Comparison of ENCODE assay signal across 1 cellular context in the genomic region with DNA sequence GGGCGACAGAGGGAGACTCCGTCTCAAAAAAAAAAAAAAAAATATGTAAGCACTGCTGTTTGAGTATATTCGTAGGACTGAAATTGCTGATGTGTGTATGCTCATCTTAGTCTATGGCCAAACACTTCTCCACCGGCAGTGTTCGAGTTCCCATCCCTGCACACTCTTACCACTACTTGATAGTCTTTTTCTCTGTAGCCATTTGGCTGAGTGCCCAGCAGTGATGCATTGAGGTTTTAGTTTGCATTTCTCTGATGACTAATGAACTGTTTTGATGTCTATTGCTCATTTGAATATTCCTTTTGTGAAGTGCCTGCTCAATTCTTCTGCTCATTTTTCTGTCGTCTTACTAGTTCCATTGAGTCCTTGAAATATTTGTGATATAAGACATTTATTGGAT.
TF ChIP-seq lines count a peak whose summit lies in the region.

No MANE protein-coding gene starts in this region.

TF ChIP-seq in GM12878, 131 proteins besides CTCF, POLR2A, EP300 and RAD21:
- TF ChIP-seq YBX1 (IDR thresholded peaks at IDR 0.05) (no peak), POLR2AphosphoS5 (IDR thresholded peaks at IDR 0.05; ENCODE audit: low read length) (0 out of 2 replicates have a peak, but pooled peaks have one; percentile 32), KLF5 (IDR thresholded peaks at IDR 0.05; ENCODE audit: partially characterized antibody) (no peak), POU2F2 (IDR thresholded peaks at IDR 0.05; ENCODE audit: borderline replicate concordance, low read depth, low read length) (peak; percentile 92; the same call in 2 of the 3 replicates), NRF1 (conservative IDR thresholded peaks at IDR 0.05; ENCODE audit: low read depth, low read length) (no peak), RUNX3 (IDR thresholded peaks at IDR 0.05; ENCODE audit: low read length) (peak; percentile 81), NFIC (IDR thresholded peaks at IDR 0.05; ENCODE audit: low read depth, low read length) (0 out of 2 replicates have a peak, but pooled peaks have one; percentile 23), CREM (IDR thresholded peaks at IDR 0.05; ENCODE audit: low read depth) (peak; percentile 34; the same call in 1 of the 2 replicates), FOXK2 (IDR thresholded peaks at IDR 0.05) (no peak), HDAC6 (IDR thresholded peaks at IDR 0.05; ENCODE audit: unreplicated experiment) (no peak), ATF7 (IDR thresholded peaks at IDR 0.05; ENCODE audit: low read depth) (0 out of 2 replicates have a peak, but pooled peaks have one; percentile 57), FOXM1 (IDR thresholded peaks at IDR 0.05; ENCODE audit: low read depth, low read length) (no peak), DPF2 (IDR thresholded peaks at IDR 0.05) (no peak), TCF7 (IDR thresholded peaks at IDR 0.05; ENCODE audit: borderline replicate concordance) (peak; percentile 41; the same call in 1 of the 2 replicates), BRCA1 (IDR thresholded peaks at IDR 0.05; ENCODE audit: low read depth, low read length) (no peak), CREB1 (IDR thresholded peaks at IDR 0.05; ENCODE audit: low read depth) (0 out of 2 replicates have a peak, but pooled peaks have one; percentile 52), NR2C2 (IDR thresholded peaks at IDR 0.05; ENCODE audit: borderline replicate concordance, control insufficient read depth, insufficient read length, low read depth) (no peak), JUNB (IDR thresholded peaks at IDR 0.05) (0 out of 2 replicates have a peak, but pooled peaks have one; percentile 10), SMAD1 (IDR thresholded peaks at IDR 0.05; ENCODE audit: low read depth, partially characterized antibody) (peak; percentile 81)
- TF ChIP-seq, protein P1, sequence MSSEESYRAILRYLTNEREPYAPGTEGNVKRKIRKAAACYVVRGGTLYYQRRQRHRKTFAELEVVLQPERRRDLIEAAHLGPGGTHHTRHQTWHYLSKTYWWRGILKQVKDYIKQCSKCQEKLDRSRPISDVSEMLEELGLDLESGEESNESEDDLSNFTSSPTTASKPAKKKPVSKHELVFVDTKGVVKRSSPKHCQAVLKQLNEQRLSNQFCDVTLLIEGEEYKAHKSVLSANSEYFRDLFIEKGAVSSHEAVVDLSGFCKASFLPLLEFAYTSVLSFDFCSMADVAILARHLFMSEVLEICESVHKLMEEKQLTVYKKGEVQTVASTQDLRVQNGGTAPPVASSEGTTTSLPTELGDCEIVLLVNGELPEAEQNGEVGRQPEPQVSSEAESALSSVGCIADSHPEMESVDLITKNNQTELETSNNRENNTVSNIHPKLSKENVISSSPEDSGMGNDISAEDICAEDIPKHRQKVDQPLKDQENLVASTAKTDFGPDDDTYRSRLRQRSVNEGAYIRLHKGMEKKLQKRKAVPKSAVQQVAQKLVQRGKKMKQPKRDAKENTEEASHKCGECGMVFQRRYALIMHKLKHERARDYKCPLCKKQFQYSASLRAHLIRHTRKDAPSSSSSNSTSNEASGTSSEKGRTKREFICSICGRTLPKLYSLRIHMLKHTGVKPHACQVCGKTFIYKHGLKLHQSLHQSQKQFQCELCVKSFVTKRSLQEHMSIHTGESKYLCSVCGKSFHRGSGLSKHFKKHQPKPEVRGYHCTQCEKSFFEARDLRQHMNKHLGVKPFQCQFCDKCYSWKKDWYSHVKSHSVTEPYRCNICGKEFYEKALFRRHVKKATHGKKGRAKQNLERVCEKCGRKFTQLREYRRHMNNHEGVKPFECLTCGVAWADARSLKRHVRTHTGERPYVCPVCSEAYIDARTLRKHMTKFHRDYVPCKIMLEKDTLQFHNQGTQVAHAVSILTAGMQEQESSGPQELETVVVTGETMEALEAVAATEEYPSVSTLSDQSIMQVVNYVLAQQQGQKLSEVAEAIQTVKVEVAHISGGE (CRISPR knock-in tag; IDR thresholded peaks at IDR 0.05): no peak
- TF ChIP-seq, protein P2, sequence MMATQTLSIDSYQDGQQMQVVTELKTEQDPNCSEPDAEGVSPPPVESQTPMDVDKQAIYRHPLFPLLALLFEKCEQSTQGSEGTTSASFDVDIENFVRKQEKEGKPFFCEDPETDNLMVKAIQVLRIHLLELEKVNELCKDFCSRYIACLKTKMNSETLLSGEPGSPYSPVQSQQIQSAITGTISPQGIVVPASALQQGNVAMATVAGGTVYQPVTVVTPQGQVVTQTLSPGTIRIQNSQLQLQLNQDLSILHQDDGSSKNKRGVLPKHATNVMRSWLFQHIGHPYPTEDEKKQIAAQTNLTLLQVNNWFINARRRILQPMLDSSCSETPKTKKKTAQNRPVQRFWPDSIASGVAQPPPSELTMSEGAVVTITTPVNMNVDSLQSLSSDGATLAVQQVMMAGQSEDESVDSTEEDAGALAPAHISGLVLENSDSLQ (IDR thresholded peaks at IDR 0.05): 0 out of 2 replicates have a peak, but pooled peaks have one; percentile 9
- TF ChIP-seq, protein P3, sequence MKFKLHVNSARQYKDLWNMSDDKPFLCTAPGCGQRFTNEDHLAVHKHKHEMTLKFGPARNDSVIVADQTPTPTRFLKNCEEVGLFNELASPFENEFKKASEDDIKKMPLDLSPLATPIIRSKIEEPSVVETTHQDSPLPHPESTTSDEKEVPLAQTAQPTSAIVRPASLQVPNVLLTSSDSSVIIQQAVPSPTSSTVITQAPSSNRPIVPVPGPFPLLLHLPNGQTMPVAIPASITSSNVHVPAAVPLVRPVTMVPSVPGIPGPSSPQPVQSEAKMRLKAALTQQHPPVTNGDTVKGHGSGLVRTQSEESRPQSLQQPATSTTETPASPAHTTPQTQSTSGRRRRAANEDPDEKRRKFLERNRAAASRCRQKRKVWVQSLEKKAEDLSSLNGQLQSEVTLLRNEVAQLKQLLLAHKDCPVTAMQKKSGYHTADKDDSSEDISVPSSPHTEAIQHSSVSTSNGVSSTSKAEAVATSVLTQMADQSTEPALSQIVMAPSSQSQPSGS (IDR thresholded peaks at IDR 0.05; ENCODE audit: low read length): 0 out of 2 replicates have a peak, but pooled peaks have one; percentile 30
TF ChIP-seq in GM12878: peak in this region for 12.
